Comparison of ENCODE assay signal across 27 cellular contexts in the genomic region with DNA sequence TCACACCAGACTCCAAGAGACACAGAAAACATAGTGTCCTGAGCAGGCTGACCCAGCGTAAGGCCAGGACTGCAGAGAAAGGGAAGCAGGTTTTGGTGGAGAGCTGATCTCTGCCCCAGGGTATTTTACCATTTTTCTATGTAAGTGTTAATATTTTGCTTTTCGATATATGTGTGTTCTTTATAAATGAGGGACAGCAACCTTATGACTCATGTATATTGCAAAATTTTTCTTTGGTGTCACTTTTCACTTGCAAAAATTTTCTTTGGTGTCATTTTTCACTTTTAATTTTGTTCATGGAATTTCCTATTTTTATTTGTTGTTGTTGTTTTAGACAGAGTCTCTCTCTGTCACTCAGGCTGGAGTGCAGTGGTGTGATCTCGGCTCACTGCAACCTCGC.
"Had no signal": no experiment of that assay in that cellular context is flagged by ENCODE, and none has a peak within 500 bp of the region (broad histone marks: within the 10 kb centered on the region; RNA-seq: fewer than 3 reads in every experiment).

No MANE protein-coding gene starts in this region.

- H3K4me1 Mint-ChIP-seq: activated CD4-positive, alpha-beta T cell treated with anti-CD3 and anti-CD28 coated beads, Interleukin-2, amount 10 ng/mL, durations not matched to agents 7 days and 5 days; activated naive CD4-positive, alpha-beta T cell treated with anti-CD3 and anti-CD28 coated beads, Interleukin-2, amount 50 U/mL, for 24 hours; naive thymus-derived CD4-positive, alpha-beta T cell; neural crest cell had no signal

- H3K4me3 Mint-ChIP-seq: activated CD4-positive, alpha-beta T cell treated with anti-CD3 and anti-CD28 coated beads, Interleukin-2, amount 10 ng/mL, durations not matched to agents 7 days and 5 days; activated CD8-positive, alpha-beta T cell treated with anti-CD3 and anti-CD28 coated beads for 36 hours; activated naive CD4-positive, alpha-beta T cell treated with anti-CD3 and anti-CD28 coated beads, Interleukin-2, amount 50 U/mL, for 24 hours; activated T-helper 1 cell treated with anti-CD3 and anti-CD28 coated beads, Interleukin-12 subunit alpha, Interleukin-12 subunit beta, Interleukin-2, Interleukin-4 antibody, amounts not matched to agents 30 ng/mL and 10 ng/mL and 1 ng/mL, durations not matched to agents 14 hours and 24 hours and 36 hours; naive thymus-derived CD4-positive, alpha-beta T cell; neural crest cell; stimulated activated naive CD8-positive, alpha-beta T cell treated with anti-CD3 and anti-CD28 coated beads, Interleukin-15, Interleukin-2, amounts not matched to agents 100 ng/mL and 50 ng/mL, for 24 hours had no signal

- H3K27ac Mint-ChIP-seq: activated CD4-positive, alpha-beta T cell treated with anti-CD3 and anti-CD28 coated beads, Interleukin-2, amount 10 ng/mL, durations not matched to agents 7 days and 5 days; activated CD8-positive, alpha-beta T cell treated with anti-CD3 and anti-CD28 coated beads for 36 hours; activated naive CD4-positive, alpha-beta T cell treated with anti-CD3 and anti-CD28 coated beads, Interleukin-2, amount 50 U/mL, for 24 hours; activated T-helper 1 cell treated with anti-CD3 and anti-CD28 coated beads, Interleukin-12 subunit alpha, Interleukin-12 subunit beta, Interleukin-2, Interleukin-4 antibody, amounts not matched to agents 30 ng/mL and 10 ng/mL and 1 ng/mL, durations not matched to agents 14 hours and 24 hours and 36 hours; progenitor cell of endocrine pancreas; stimulated activated naive CD8-positive, alpha-beta T cell treated with anti-CD3 and anti-CD28 coated beads, Interleukin-15, Interleukin-2, amounts not matched to agents 100 ng/mL and 50 ng/mL, for 24 hours had no signal

- H3K4me1 ChIP-seq: adrenal gland, ascending aorta, colonic mucosa, lower lobe of right lung, thyroid gland had no signal

- DNase-seq: activated CD4-positive, alpha-beta T cell treated with anti-CD3 and anti-CD28 coated beads, Interleukin-2, amount 10 ng/mL, durations not matched to agents 7 days and 5 days; activated CD4-positive, CD25-positive, alpha-beta regulatory T cell treated with anti-CD3 and anti-CD28 coated beads, Interleukin-2, amount 50 U/mL, for 72 hours; activated CD8-positive, alpha-beta T cell treated with anti-CD3 and anti-CD28 coated beads for 36 hours; activated gamma-delta T cell; adrenal gland; brain microvascular endothelial cell; central memory CD4-positive, alpha-beta T cell; colonic mucosa; dorsolateral prefrontal cortex; kidney; lower lobe of right lung; naive thymus-derived CD4-positive, alpha-beta T cell; retina; stimulated activated CD4-positive, alpha-beta T cell treated with anti-CD3 and anti-CD28 coated beads, Interleukin-12 subunit alpha, Interleukin-12 subunit beta, amount 100 ng/mL, for 4 hours; stimulated activated CD4-positive, alpha-beta T cell treated with anti-CD3 and anti-CD28 coated beads, Interleukin-4, amount 100 ng/mL, for 4 hours; substantia nigra; T-helper 1 cell; thyroid gland; WERI-Rb-1 had no signal

- FAIRE-seq: kidney, TTC549 had no signal

- H3K27ac ChIP-seq: adrenal gland, ascending aorta, brain microvascular endothelial cell, colonic mucosa, dorsolateral prefrontal cortex, esophagus muscularis mucosa, lower lobe of right lung, thyroid gland, WERI-Rb-1 had no signal

- H3K27me3 Mint-ChIP-seq: activated naive CD4-positive, alpha-beta T cell treated with anti-CD3 and anti-CD28 coated beads, Interleukin-2, amount 50 U/mL, for 24 hours; stimulated activated naive CD8-positive, alpha-beta T cell treated with anti-CD3 and anti-CD28 coated beads, Interleukin-15, Interleukin-2, amounts not matched to agents 100 ng/mL and 50 ng/mL, for 24 hours had no signal

- H3K9me3 Mint-ChIP-seq: activated CD4-positive, alpha-beta T cell treated with anti-CD3 and anti-CD28 coated beads, Interleukin-2, amount 10 ng/mL, durations not matched to agents 7 days and 5 days; activated CD8-positive, alpha-beta T cell treated with anti-CD3 and anti-CD28 coated beads for 36 hours; activated naive CD4-positive, alpha-beta T cell treated with anti-CD3 and anti-CD28 coated beads, Interleukin-2, amount 50 U/mL, for 24 hours; activated T-helper 1 cell treated with anti-CD3 and anti-CD28 coated beads, Interleukin-12 subunit alpha, Interleukin-12 subunit beta, Interleukin-2, Interleukin-4 antibody, amounts not matched to agents 30 ng/mL and 10 ng/mL and 1 ng/mL, durations not matched to agents 14 hours and 24 hours and 36 hours; naive thymus-derived CD4-positive, alpha-beta T cell; neural crest cell; stimulated activated naive CD8-positive, alpha-beta T cell treated with anti-CD3 and anti-CD28 coated beads, Interleukin-15, Interleukin-2, amounts not matched to agents 100 ng/mL and 50 ng/mL, for 24 hours had no signal

- H3K36me3 Mint-ChIP-seq: activated naive CD4-positive, alpha-beta T cell treated with anti-CD3 and anti-CD28 coated beads, Interleukin-2, amount 50 U/mL, for 24 hours; naive thymus-derived CD4-positive, alpha-beta T cell had no signal

- H3K27me3 ChIP-seq: adrenal gland, ascending aorta, brain microvascular endothelial cell, colonic mucosa, dorsolateral prefrontal cortex, esophagus muscularis mucosa, thyroid gland had no signal

- H3K4me3 ChIP-seq: adrenal gland, ascending aorta, colonic mucosa, dorsolateral prefrontal cortex, esophagus muscularis mucosa, lower lobe of right lung, thyroid gland had no signal

- H3K9me3 ChIP-seq: adrenal gland, ascending aorta, colonic mucosa, esophagus muscularis mucosa, lower lobe of right lung, thyroid gland had no signal

- H3K36me3 ChIP-seq: adrenal gland, ascending aorta, brain microvascular endothelial cell, colonic mucosa, esophagus muscularis mucosa, lower lobe of right lung, thyroid gland, WERI-Rb-1 had no signal
